Comparison of ENCODE assay signal across 8 cellular contexts in genomic region chr1:115595279-115596079, GRCh38. TPM values are rescaled to one million over a fixed set of nuclear protein-coding genes. Genes with fewer than 3 reads are reported as not detected.
DNase-seq lines count a peak whose midpoint lies in the region; ATAC-seq and TF ChIP-seq lines count a peak whose summit lies in the region.

No MANE protein-coding gene starts in this region.

- TF ChIP-seq CTCF in GM10248 (IDR thresholded peaks at IDR 0.05; ENCODE audit: control extremely low read depth, extremely low read depth, low read depth, missing control alignments), result peak; percentile 97

- DNase-seq in GM10248 (ENCODE audit: extremely low spot score) (peak; percentile 68), NCI-H226 (peak; percentile 94), cerebellum (ENCODE audit: low spot score) (peak; percentile 85), left kidney (ENCODE audit: low read depth, low spot score) (peak; percentile 91)
- peak; percentile 31 for DNase-seq in activated CD4-positive, alpha-beta T cell treated with anti-CD3 and anti-CD28 coated beads for 1 hour
- DNase-seq in stimulated activated CD4-positive, alpha-beta T cell treated with anti-CD3 and anti-CD28 coated beads, TNF-alpha, amount 100 ng/mL, for 1 hour (ENCODE audit: low read depth in 3 of 3, low spot score in 1 of 3), result peak in 2 of 3 donors; percentile 11 to 51

- CTCF ChIA-PET in GM10248 (lab: Yijun Ruan, JAX), result interaction anchor here (0.7 to 6.6 kb wide), 25 partner anchors 10 to 483 kb away, joined by 3 to 124 read pairs (median 3); no protein-coding TSS in a partner anchor

- POLR2A ChIA-PET in GM10248 (lab: Yijun Ruan, JAX), result no interaction called here

- ATAC-seq in HG03095 (IDR thresholded peaks at IDR 0.05; ENCODE audit: unreplicated experiment), result peak; percentile 69
- ATAC-seq in GM18520 (IDR thresholded peaks at IDR 0.05; ENCODE audit: unreplicated experiment), result no peak

RNA-seq across cellular contexts. Expression of gene VANGL1, which starts 46.3 kb away (rescaled TPM):
- total RNA-seq in cerebellum, result 4.6 TPM

Comparison
In these comparisons a context has a peak if more than half of its experiments do, and no peak if none do; other contexts are left out.
1. DNase-seq: peak in every context shown above with its lines; median percentile 94 in NCI-H226; 91 in left kidney; 85 in cerebellum; 68 in GM10248; 31 in activated CD4-positive, alpha-beta T cell treated with anti-CD3 and anti-CD28 coated beads for 1 hour; 31 in stimulated activated CD4-positive, alpha-beta T cell treated with anti-CD3 and anti-CD28 coated beads, TNF-alpha, amount 100 ng/mL, for 1 hour.